In the genomic region with DNA sequence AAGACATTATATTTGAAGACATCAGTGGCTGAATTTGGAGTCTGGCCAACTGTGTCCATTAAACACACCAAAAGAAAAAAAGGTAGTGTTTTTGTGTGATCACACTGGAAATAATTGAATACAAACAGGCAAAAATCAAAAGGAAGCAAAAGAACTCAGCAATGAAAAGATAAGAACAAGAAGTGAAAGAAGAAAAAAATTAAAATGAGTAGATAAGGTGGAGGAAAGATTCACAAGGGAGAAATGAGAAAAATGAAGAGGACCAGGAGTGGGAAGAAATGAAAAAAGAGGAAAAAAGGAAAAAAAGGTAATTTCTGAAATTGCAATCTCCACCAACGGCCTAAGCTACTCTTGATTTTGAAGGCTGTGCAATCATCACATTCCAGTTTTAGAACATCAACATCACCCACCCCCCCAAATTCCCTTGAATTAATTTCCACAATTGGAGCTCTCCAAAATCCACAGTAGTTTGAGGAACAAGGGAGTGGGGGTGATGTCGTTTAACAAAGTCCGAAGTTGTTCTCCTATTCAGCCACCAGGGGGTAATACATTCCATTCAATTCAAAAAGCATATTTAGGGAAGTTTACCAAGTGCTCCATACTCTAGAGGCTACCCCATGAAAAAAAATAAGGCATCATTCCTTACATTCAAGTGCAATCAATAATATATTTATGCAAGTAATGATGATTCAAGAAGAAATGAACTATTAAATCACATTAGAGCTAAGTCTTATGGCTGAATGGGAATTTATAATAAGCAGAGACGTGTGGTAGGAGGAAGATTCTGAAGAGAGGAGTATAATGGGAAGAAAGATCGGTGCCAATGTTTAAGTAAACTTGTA, we compare ENCODE assay signal across 1 cellular context.
TF ChIP-seq lines count a peak whose summit lies in the region.

No MANE protein-coding gene starts in this region.

TF ChIP-seq in endothelial cell of umbilical vein, 7 proteins besides CTCF, POLR2A, EP300 and RAD21 (continued from another document):
- no peak for TF ChIP-seq FOS (IDR thresholded peaks at IDR 0.05; ENCODE audit: borderline replicate concordance, insufficient read depth, low read length)
